Comparison of ENCODE assay signal across 10 cellular contexts in genomic region chr5:180873628-180874520, GRCh38. TPM values are rescaled to one million over a fixed set of nuclear protein-coding genes. Genes with fewer than 3 reads are reported as not detected.
DNase-seq lines count a peak whose midpoint lies in the region; ATAC-seq lines count a peak whose summit lies in the region.
"Had no signal": no experiment of that assay in that cellular context is flagged by ENCODE, and none has a peak within 500 bp of the region (broad histone marks: within the 10 kb centered on the region; RNA-seq: fewer than 3 reads in every experiment).

No MANE protein-coding gene starts in this region.

- WGBS in aorta, 2 donors = 78 to 80% methylated on average over 13 of the region's 13 CpGs

- H3K27ac Mint-ChIP-seq in CD4-positive, alpha-beta memory T cell = peak overlapping the region in 6 of 7 donors; percentile 68 to 91 (median 81)

- peaks cover 0 to 11% (median 4%) of the 10 kb centered on the region in 4 donors for H3K4me1 Mint-ChIP-seq in CD4-positive, alpha-beta memory T cell

- H3K36me3 Mint-ChIP-seq in CD4-positive, alpha-beta memory T cell = no peaks in the 10 kb centered on the region

- H3K9me3 ChIP-seq in CD4-positive, alpha-beta memory T cell (ENCODE audit: control insufficient read depth in 1 of 2, low read length in 2 of 2) = no peaks in the 10 kb centered on the region
- no peaks in the 10 kb centered on the region for H3K9me3 ChIP-seq in aorta (ENCODE audit: control insufficient read depth, low read length)
- H3K9me3 ChIP-seq: adrenal gland had no signal

- peak overlapping the region in 2 of 8 donors; percentile 30 to 51 for H3K4me3 Mint-ChIP-seq in CD4-positive, alpha-beta memory T cell

- H3K36me3 ChIP-seq in CD4-positive, alpha-beta memory T cell (ENCODE audit: insufficient read depth, low read length) = no peaks in the 10 kb centered on the region
- no peaks in the 10 kb centered on the region for H3K36me3 ChIP-seq in aorta (ENCODE audit: control insufficient read depth in 1 of 2, insufficient read depth in 2 of 2, low read length in 1 of 2)
- H3K36me3 ChIP-seq: adrenal gland had no signal

- POLR2A ChIA-PET in CD4-positive, alpha-beta memory T cell (lab: Charles Lee; ENCODE audit: partially characterized antibody) = interaction anchor here (1.1 to 1.3 kb wide), 2 partner anchors 43 kb away, joined by 3 to 4 read pairs; no protein-coding TSS in a partner anchor

- H3K27ac ChIP-seq in CD4-positive, alpha-beta memory T cell (ENCODE audit: low read depth, low read length) = no peak overlapping the region
- H3K27ac ChIP-seq in aorta (ENCODE audit: low read depth in 1 of 2, low read length in 2 of 2) = no peak overlapping the region

- H3K9me3 Mint-ChIP-seq in CD4-positive, alpha-beta memory T cell = no peaks in the 10 kb centered on the region

- H3K4me3 ChIP-seq in CD4-positive, alpha-beta memory T cell (ENCODE audit: low read length in 2 of 2) = no peak overlapping the region
- H3K4me3 ChIP-seq in aorta (ENCODE audit: low read length in 2 of 2) = no peak overlapping the region
- H3K4me3 ChIP-seq: adrenal gland had no signal

- H3K27me3 Mint-ChIP-seq in CD4-positive, alpha-beta memory T cell = peaks cover 0 to 3% of the 10 kb centered on the region in 2 donors

- ATAC-seq in HG02759 (IDR thresholded peaks at IDR 0.05; ENCODE audit: unreplicated experiment) = peak; percentile 59
- ATAC-seq in left lobe of liver = peak; percentile 10
- ATAC-seq in HG02973 (IDR thresholded peaks at IDR 0.05; ENCODE audit: unreplicated experiment) = no peak
- ATAC-seq in aorta (ENCODE audit: low FRiP score) = no peak
- no peak for ATAC-seq in HG03442 (IDR thresholded peaks at IDR 0.05; ENCODE audit: unreplicated experiment)

- peak in 4 of 5 donors; percentile 28 to 73 (median 49) for DNase-seq in CD4-positive, alpha-beta memory T cell
- DNase-seq in T-helper 22 cell (ENCODE audit: low read depth) (peak; percentile 18), left lobe of liver (ENCODE audit: low spot score) (no peak), aorta (no peak), NCI-H510A treated with DMSO at 0.1 percent for 48 hours (lab: John Stamatoyannopoulos, UW) (no peak)
- DNase-seq: NCI-H1436 had no signal

- H3K27me3 ChIP-seq in CD4-positive, alpha-beta memory T cell (ENCODE audit: insufficient read depth, low read length) = no peaks in the 10 kb centered on the region
- no peaks in the 10 kb centered on the region for H3K27me3 ChIP-seq in aorta (ENCODE audit: control insufficient read depth in 1 of 2, insufficient read depth in 2 of 2, low read length in 1 of 2)
- H3K27me3 ChIP-seq: adrenal gland had no signal

- peaks cover 4% of the 10 kb centered on the region for H3K4me1 ChIP-seq in CD4-positive, alpha-beta memory T cell (ENCODE audit: insufficient read depth, low read length)
- H3K4me1 ChIP-seq in aorta (ENCODE audit: control insufficient read depth in 1 of 2, insufficient read depth in 2 of 2, low read length in 2 of 2) = no peaks in the 10 kb centered on the region
- H3K4me1 ChIP-seq: adrenal gland had no signal

- intact Hi-C loops in CD4-positive, alpha-beta memory T cell (cut with micrococcal nuclease) = no loop called here
- intact Hi-C loops in aorta (cut with DNase I) = no loop called here

- CTCF ChIA-PET in CD4-positive, alpha-beta memory T cell (lab: Charles Lee; ENCODE audit: partially characterized antibody) = interaction anchor here (1.0 to 1.9 kb wide), 2 partner anchors 7 to 9 kb away, joined by 3 to 7 read pairs; no protein-coding TSS in a partner anchor

RNA-seq across cellular contexts. Expression of gene ZFP62, which starts 12.8 kb away (rescaled TPM):
- total RNA-seq in CD4-positive, alpha-beta memory T cell = 10 to 100 TPM; 71.1 to 71.7 TPM
- polyA plus RNA-seq in CD4-positive, alpha-beta memory T cell = 10 to 100 TPM; 11.4 to 21.1 TPM
- total RNA-seq in left lobe of liver = 7.3 TPM
- 10 to 100 TPM; 20.2 to 24.7 TPM for total RNA-seq in aorta
- 10 to 100 TPM in 1 of 2 donors, 1 to 10 TPM in 1; 6.5 to 12.0 TPM for polyA plus RNA-seq in aorta

RNA-seq across cellular contexts. Expression of gene BTNL8, which starts 25.1 kb away (rescaled TPM):
- total RNA-seq in CD4-positive, alpha-beta memory T cell = not detected
- polyA plus RNA-seq in CD4-positive, alpha-beta memory T cell = not detected
- total RNA-seq in left lobe of liver = 0.45 TPM
- under 1 TPM; 0.29 to 0.30 TPM for total RNA-seq in aorta
- 1 to 10 TPM in 1 of 2 donors, not detected in 1; 2.0 TPM for polyA plus RNA-seq in aorta

Comparison
In these comparisons a context has a peak if more than half of its experiments do, and no peak if none do; other contexts are left out.
1. DNase-seq: peak in CD4-positive, alpha-beta memory T cell (4 of 5) and T-helper 22 cell (single experiment); none in left lobe of liver (single experiment), aorta (0 of 2) and NCI-H510A treated with DMSO at 0.1 percent for 48 hours (single experiment).
2. ATAC-seq: peak in HG02759 (single experiment) and left lobe of liver (single experiment); none in HG02973 (single experiment), aorta (single experiment) and HG03442 (single experiment).